9 cellular contexts compared by ENCODE assay signal in genomic region chr10:69866688-69867461, GRCh38.
DNase-seq lines count a peak whose midpoint lies in the region; ATAC-seq and TF ChIP-seq lines count a peak whose summit lies in the region.
"Had no signal": no experiment of that assay in that cellular context is flagged by ENCODE, and none has a peak within 500 bp of the region (broad histone marks: within the 10 kb centered on the region; RNA-seq: fewer than 3 reads in every experiment).

No MANE protein-coding gene starts in this region.

- H3K4me3 ChIP-seq in AG10803 (ENCODE audit: low read length) (peak overlapping the region; percentile 27), fibroblast of villous mesenchyme (ENCODE audit: low read depth, low read length) (peak overlapping the region; percentile 41)

- CTCF ChIA-PET in RWPE1 (lab: Yijun Ruan, JAX), result interaction anchor here (0.7 kb wide), 1 partner anchor 213 kb away, joined by 3 read pairs; no protein-coding TSS in a partner anchor

- H3K27ac ChIP-seq in RWPE1, result peak overlapping the region; percentile 55

- TF ChIP-seq CTCF in AG10803 (conservative IDR thresholded peaks at IDR 0.05; ENCODE audit: low read length) (peak; percentile 24), RWPE1 (conservative IDR thresholded peaks at IDR 0.05; ENCODE audit: low read depth) (no peak), fibroblast of villous mesenchyme (IDR thresholded peaks at IDR 0.05; ENCODE audit: insufficient read depth, low read depth, low read length) (peak; percentile 28), omental fat pad (IDR thresholded peaks at IDR 0.05) (no peak)

- ATAC-seq in omental fat pad (ENCODE audit: low FRiP score), result peak; percentile 66
- ATAC-seq: T-helper 17 cell had no signal

- POLR2A ChIA-PET in RWPE1 (lab: Yijun Ruan, JAX; ENCODE audit: low non-redundant PET), result no interaction called here

- DNase-seq in AG10803 (ENCODE audit: low read depth) (peak; percentile 74), RWPE1 (ENCODE audit: low spot score) (no peak), fibroblast of villous mesenchyme (ENCODE audit: low read depth) (peak; percentile 89), omental fat pad (ENCODE audit: low spot score) (no peak), OCI-M1 (lab: John Stamatoyannopoulos, UW) (no peak), SKM-1 (lab: John Stamatoyannopoulos, UW; ENCODE audit: unreplicated experiment) (no peak), NCI-H2081 treated with DMSO at 0.1 percent for 48 hours (lab: John Stamatoyannopoulos, UW) (no peak)
- no peak for DNase-seq in activated CD4-positive, alpha-beta T cell treated with anti-CD3 and anti-CD28 coated beads for 4 hours
- DNase-seq: T-helper 17 cell had no signal

Comparison
In these comparisons a context has a peak if more than half of its experiments do, and no peak if none do; other contexts are left out.
1. DNase-seq: peak in AG10803 (single experiment) and fibroblast of villous mesenchyme (single experiment); none in RWPE1 (single experiment), omental fat pad (single experiment), OCI-M1 (single experiment), SKM-1 (single experiment), NCI-H2081 treated with DMSO at 0.1 percent for 48 hours (single experiment) and activated CD4-positive, alpha-beta T cell treated with anti-CD3 and anti-CD28 coated beads for 4 hours (0 of 2).
2. CTCF ChIP-seq: peak in AG10803 (single experiment) and fibroblast of villous mesenchyme (single experiment); none in RWPE1 (single experiment) and omental fat pad (0 of 3).